9 cellular contexts compared by ENCODE assay signal in the genomic region with DNA sequence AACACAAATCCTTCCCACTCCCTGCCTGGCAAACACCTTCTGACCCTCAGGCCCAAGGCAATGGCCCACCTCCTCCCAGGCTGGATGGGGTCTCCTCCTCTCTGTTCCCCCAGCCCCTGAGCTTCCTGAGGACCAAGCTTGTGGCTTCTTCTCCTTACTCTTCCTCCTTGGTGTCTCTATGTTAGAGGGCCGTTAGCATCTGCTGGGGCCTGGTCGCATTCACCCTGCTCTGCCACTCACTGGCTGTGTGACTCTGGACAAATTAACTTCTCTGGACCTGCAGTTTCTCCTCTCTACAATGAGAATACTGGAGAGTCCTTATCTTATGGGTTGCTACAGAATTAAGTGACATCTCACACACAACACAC. TPM values are rescaled to one million over a fixed set of nuclear protein-coding genes. Genes with fewer than 3 reads are reported as not detected.
DNase-seq lines count a peak whose midpoint lies in the region; ATAC-seq and TF ChIP-seq lines count a peak whose summit lies in the region.
"Had no signal": no experiment of that assay in that cellular context is flagged by ENCODE, and none has a peak within 500 bp of the region (broad histone marks: within the 10 kb centered on the region; RNA-seq: fewer than 3 reads in every experiment).

No MANE protein-coding gene starts in this region.

- peaks cover 0 to 6% (median 1%) of the 10 kb centered on the region in 5 experiments for H3K9me3 Mint-ChIP-seq in brain
- H3K9me3 Mint-ChIP-seq in mesothelial cell of epicardium: no peaks in the 10 kb centered on the region

- no peak for TF ChIP-seq CTCF in left ventricle myocardium inferior (IDR thresholded peaks at IDR 0.05; ENCODE audit: borderline replicate concordance)
- TF ChIP-seq CTCF in brain (conservative IDR thresholded peaks at IDR 0.05): no peak
- no peak for TF ChIP-seq CTCF in mesothelial cell of epicardium (IDR thresholded peaks at IDR 0.05; ENCODE audit: unreplicated experiment)

- H3K27ac ChIP-seq in left ventricle myocardium inferior (replicated peaks): peak overlapping the region; percentile 95
- H3K27ac ChIP-seq in urinary bladder (ENCODE audit: low read depth): peak overlapping the region; percentile 90

- peak overlapping the region; percentile 78 for H3K4me3 ChIP-seq in left ventricle myocardium inferior
- no peak overlapping the region for H3K4me3 ChIP-seq in urinary bladder (ENCODE audit: low read depth, low read length)

- H3K4me1 ChIP-seq in left ventricle myocardium inferior (peaks cover 66% of the 10 kb centered on the region), urinary bladder (ENCODE audit: insufficient read depth) (no peaks in the 10 kb centered on the region)

- H3K27ac Mint-ChIP-seq in brain: peak overlapping the region; percentile 15 to 95 (median 84)
- peak overlapping the region; percentile 33 for H3K27ac Mint-ChIP-seq in mesothelial cell of epicardium

- no peak for DNase-seq in left ventricle myocardium inferior
- DNase-seq in left cardiac atrium: no peak
- DNase-seq in mesothelial cell of epicardium (ENCODE audit: low spot score in 2 of 2, unreplicated experiment in 2 of 2): no peak

- peak overlapping the region; percentile 11 to 76 (median 65) for H3K4me3 Mint-ChIP-seq in brain
- H3K4me3 Mint-ChIP-seq in mesothelial cell of epicardium: peak overlapping the region; percentile 56

- intact Hi-C loops in left ventricle myocardium inferior (cut with micrococcal nuclease) (loop anchor here (10.0 kb wide), 1 partner anchor 93 kb away; no protein-coding TSS in a partner anchor), left cardiac atrium (cut with DNase I) (no loop called here)

- ATAC-seq in left cardiac atrium (no peak), HG03108 (IDR thresholded peaks at IDR 0.05; ENCODE audit: unreplicated experiment) (no peak), GM21723 (IDR thresholded peaks at IDR 0.05; ENCODE audit: unreplicated experiment) (no peak), HG03378 (IDR thresholded peaks at IDR 0.05; ENCODE audit: unreplicated experiment) (no peak)

- H3K27me3 Mint-ChIP-seq in brain (peaks cover 41% of the 10 kb centered on the region), mesothelial cell of epicardium (ENCODE audit: low read depth) (peaks cover 21% of the 10 kb centered on the region)

- WGBS in urinary bladder: 69% methylated on average over 2 of the region's 2 CpGs

- no peaks in the 10 kb centered on the region for H3K27me3 ChIP-seq in left ventricle myocardium inferior (ENCODE audit: low read depth)

- no peaks in the 10 kb centered on the region for H3K36me3 ChIP-seq in left ventricle myocardium inferior
- no peaks in the 10 kb centered on the region for H3K36me3 ChIP-seq in urinary bladder (ENCODE audit: insufficient read depth)

- H3K4me1 Mint-ChIP-seq in brain (peaks cover 53% of the 10 kb centered on the region), mesothelial cell of epicardium (peaks cover 42% of the 10 kb centered on the region)

- H3K9me3 ChIP-seq in left ventricle myocardium inferior (replicated peaks): no peaks in the 10 kb centered on the region

- H3K36me3 Mint-ChIP-seq in brain (no peaks in the 10 kb centered on the region), mesothelial cell of epicardium (no peaks in the 10 kb centered on the region)

RNA-seq across cellular contexts. Expression of a gene that starts 0.7 kb away (rescaled TPM):
- total RNA-seq in left ventricle myocardium inferior (115 TPM), left cardiac atrium (100 to 1,000 TPM; 147 to 411 TPM), mesothelial cell of epicardium (4.4 to 5.7 TPM (median 5.3 TPM) in 3 replicates), urinary bladder (8.2 TPM)
- polyA plus RNA-seq in brain (ENCODE audit: insufficient read depth, low read depth, low replicate concordance) (280 TPM), urinary bladder (890 TPM)

RNA-seq across cellular contexts. Expression of a gene that starts 17.9 kb away (rescaled TPM):
- total RNA-seq in left ventricle myocardium inferior (126 TPM), left cardiac atrium (100 to 1,000 TPM in 1 of 2 donors, 10 to 100 TPM in 1; 84.7 to 114 TPM), mesothelial cell of epicardium (0.99 TPM in 1 of 3 replicates, not detected in the others), urinary bladder (14.7 TPM)
- polyA plus RNA-seq in brain (ENCODE audit: insufficient read depth, low read depth, low replicate concordance) (112 TPM), urinary bladder (189 TPM)

RNA-seq across cellular contexts. Expression of a gene that starts 18.3 kb away (rescaled TPM):
- total RNA-seq in left ventricle myocardium inferior (4.1 TPM), left cardiac atrium (10 to 100 TPM in 1 of 2 donors, 1 to 10 TPM in 1; 8.2 to 11.5 TPM), mesothelial cell of epicardium (not detected in 3 replicates), urinary bladder (1.1 TPM)
- polyA plus RNA-seq in brain (ENCODE audit: insufficient read depth, low read depth, low replicate concordance) (874 TPM), urinary bladder (8.7 TPM)

RNA-seq across cellular contexts. Expression of a gene that starts 24.8 kb away (rescaled TPM):
- 3.1 TPM for total RNA-seq in left ventricle myocardium inferior
- total RNA-seq in left cardiac atrium: 10 to 100 TPM; 15.2 to 50.8 TPM
- polyA plus RNA-seq in brain (ENCODE audit: insufficient read depth, low read depth, low replicate concordance): 33.3 TPM
- not detected in 3 replicates for total RNA-seq in mesothelial cell of epicardium
- 0.48 TPM for total RNA-seq in urinary bladder
- 182 TPM for polyA plus RNA-seq in urinary bladder
- total RNA-seq: T-helper 2 cell treated with Interferon-gamma antibody and Interleukin-4, amounts not matched to agents 100 ng/mL and 5 ng/mL, for 36 hours had no signal

RNA-seq across cellular contexts. Expression of a gene that starts 30.8 kb away (rescaled TPM):
- 1.2 TPM for total RNA-seq in left ventricle myocardium inferior
- 100 to 1,000 TPM in 1 of 2 donors, 10 to 100 TPM in 1; 19.0 to 104 TPM for total RNA-seq in left cardiac atrium
- 2.2 TPM for polyA plus RNA-seq in brain (ENCODE audit: insufficient read depth, low read depth, low replicate concordance)
- not detected in 3 replicates for total RNA-seq in mesothelial cell of epicardium
- not detected for total RNA-seq in urinary bladder
- 244 TPM for polyA plus RNA-seq in urinary bladder

Comparison
In these comparisons a context has a peak if more than half of its experiments do, and no peak if none do; other contexts are left out.
1. RNA of a gene that starts 0.7 kb away (total RNA-seq): 147 to 411 TPM in left cardiac atrium and 115 TPM in left ventricle myocardium inferior (single experiment); 8.2 TPM in urinary bladder (single experiment) and 4.4 to 5.7 TPM in mesothelial cell of epicardium; every median in the first group is over 10 times any median in the second.